Comparison of ENCODE assay signal across 9 cellular contexts in genomic region chr2:5695641-5696350, GRCh38. TPM values are rescaled to one million over a fixed set of nuclear protein-coding genes. Genes with fewer than 3 reads are reported as not detected.
A peak's percentile ranks its signal among the peaks of the same experiment; 100 is the strongest.
DNase-seq lines count a peak whose midpoint lies in the region; ATAC-seq and TF ChIP-seq lines count a peak whose summit lies in the region.
"Had no signal": no experiment of that assay in that cellular context is flagged by ENCODE, and none has a peak within 500 bp of the region (broad histone marks: within the 10 kb centered on the region; RNA-seq: fewer than 3 reads in every experiment).

No MANE protein-coding gene starts in this region.

- peak overlapping the region; percentile 79 for H3K27ac ChIP-seq in ectodermal cell (ENCODE audit: insufficient read depth, low read depth, low read length, poor library complexity, severe bottlenecking)
- H3K27ac ChIP-seq in osteoblast (ENCODE audit: low read depth, low read length): no peak overlapping the region
- H3K27ac ChIP-seq: HL-60 had no signal

- H4K20me1 ChIP-seq in osteoblast (ENCODE audit: insufficient read depth, low read length): no peaks in the 10 kb centered on the region

- peak overlapping the region; percentile 53 for H3K4me2 ChIP-seq in osteoblast (ENCODE audit: insufficient read depth, low read length)

- H3K4me3 ChIP-seq in ectodermal cell (ENCODE audit: insufficient read depth, low read depth, low read length) (peak overlapping the region; percentile 98), osteoblast (ENCODE audit: insufficient read depth, low read length) (peak overlapping the region; percentile 63)

- H3K79me2 ChIP-seq in osteoblast (ENCODE audit: insufficient read depth, low read length): no peaks in the 10 kb centered on the region

- H3K4me1 ChIP-seq in ES-I3 (ENCODE audit: insufficient read depth, low read length) (peaks cover 16% of the 10 kb centered on the region), ectodermal cell (ENCODE audit: control insufficient read depth, insufficient read depth, low read length) (peaks cover 11% of the 10 kb centered on the region), osteoblast (ENCODE audit: insufficient read depth, low read length) (no peaks in the 10 kb centered on the region)

- no peak overlapping the region for H2AFZ ChIP-seq in osteoblast (ENCODE audit: low read length)

- ATAC-seq in HG02610 (IDR thresholded peaks at IDR 0.05; ENCODE audit: unreplicated experiment) (no peak), GM21825 (IDR thresholded peaks at IDR 0.05; ENCODE audit: unreplicated experiment) (no peak), GM18505 (IDR thresholded peaks at IDR 0.05; ENCODE audit: unreplicated experiment) (no peak)

- H3K9ac ChIP-seq in ES-I3 (ENCODE audit: low read depth, low read length): peak overlapping the region; percentile 98

- DNase-seq in NAMALWA (ENCODE audit: low spot score): peak; percentile 85
- DNase-seq in osteoblast (ENCODE audit: insufficient read length, low spot score, missing footprints): peak; percentile 87
- no peak for DNase-seq in stimulated activated CD4-positive, alpha-beta T cell treated with anti-CD3 and anti-CD28 coated beads, Interleukin-2, amount 100 ng/mL, for 48 hours

- no peak for TF ChIP-seq CTCF in osteoblast (IDR thresholded peaks at IDR 0.05; ENCODE audit: extremely low read depth, low read depth, low read length)

- no peaks in the 10 kb centered on the region for H3K27me3 ChIP-seq in ectodermal cell (ENCODE audit: control insufficient read depth, insufficient read depth, low read length, poor library complexity, severe bottlenecking)
- H3K27me3 ChIP-seq in osteoblast (ENCODE audit: insufficient read depth, low read length): peaks cover 39% of the 10 kb centered on the region

- WGBS in ectodermal cell, 2 experiments: 0% methylated on average over 40 to 41 of the region's 41 CpGs

- no peak for TF ChIP-seq POLR2A in GM18505 (IDR thresholded peaks at IDR 0.05; ENCODE audit: borderline replicate concordance, extremely low read depth, insufficient read depth, insufficient read length)

- H3K36me3 ChIP-seq in ES-I3 (ENCODE audit: insufficient read depth, low read length): no peaks in the 10 kb centered on the region
- H3K36me3 ChIP-seq in ectodermal cell (ENCODE audit: control insufficient read depth, insufficient read depth, low read length): peaks cover 17% of the 10 kb centered on the region
- no peaks in the 10 kb centered on the region for H3K36me3 ChIP-seq in osteoblast (ENCODE audit: insufficient read depth, low read length)

- H3K9me3 ChIP-seq in ES-I3 (ENCODE audit: control insufficient read depth, insufficient read depth, low read length): no peaks in the 10 kb centered on the region
- H3K9me3 ChIP-seq in ectodermal cell (ENCODE audit: control insufficient read depth, low read length): no peaks in the 10 kb centered on the region
- no peaks in the 10 kb centered on the region for H3K9me3 ChIP-seq in osteoblast (ENCODE audit: low read depth, low read length)

RNA-seq across cellular contexts. Expression of gene SOX11, which starts 3.6 kb away (rescaled TPM):
- polyA plus RNA-seq in ectodermal cell (2013, experiment 1 of 4): 121 TPM
- 127 TPM for polyA plus RNA-seq in ectodermal cell (2013, experiment 2 of 4)
- 81.4 TPM for polyA plus RNA-seq in ectodermal cell (2013, experiment 3 of 4)
- 87.8 TPM for polyA plus RNA-seq in ectodermal cell (2013, experiment 4 of 4)
- total RNA-seq in osteoblast: 0.59 and 0.72 TPM in 2 replicates

Comparison
In these comparisons a context has a peak if more than half of its experiments do, and no peak if none do; other contexts are left out.
1. DNase-seq: peak in NAMALWA (single experiment) and osteoblast (single experiment); none in stimulated activated CD4-positive, alpha-beta T cell treated with anti-CD3 and anti-CD28 coated beads, Interleukin-2, amount 100 ng/mL, for 48 hours (0 of 2).